In genomic region chr6:161076211-161076677, GRCh38 we compare ENCODE assay signal across 29 cellular contexts.
A peak's percentile ranks its signal among the peaks of the same experiment; 100 is the strongest.
DNase-seq lines count a peak whose midpoint lies in the region; ATAC-seq, FAIRE-seq and TF ChIP-seq lines count a peak whose summit lies in the region.
"Had no signal": no experiment of that assay in that cellular context is flagged by ENCODE, and none has a peak within 500 bp of the region (broad histone marks: within the 10 kb centered on the region; RNA-seq: fewer than 3 reads in every experiment).

No MANE protein-coding gene starts in this region.

- TF ChIP-seq EP300 in SK-N-SH (IDR thresholded peaks at IDR 0.05; ENCODE audit: borderline replicate concordance in 1 of 2, low read depth in 1 of 2, low read length in 1 of 2): no peak

- in situ Hi-C loops in GM23248 (cut with MboI): no loop called here

- no peak overlapping the region for H3K4me3 ChIP-seq in SK-N-SH (ENCODE audit: low read depth in 2 of 2, low read length in 1 of 2)
- no peak overlapping the region for H3K4me3 ChIP-seq in GM23248
- H3K4me3 ChIP-seq: A549, colonic mucosa, heart right ventricle, K562, prostate gland, skin epidermis, thoracic aorta had no signal

- H3K9ac ChIP-seq in SK-N-SH (no peak overlapping the region), GM23248 (no peak overlapping the region)

- intact Hi-C loops in CD4-positive, alpha-beta T cell (cut with DNase I, micrococcal nuclease): loop anchor here in 1 of 2 experiments (5.0 kb wide), 1 partner anchor 84 kb away; the partner anchor contains the start of gene MAP3K4

- peak in 3 of 5 experiments; percentile 38 to 78 (median 39) for DNase-seq in T-helper 2 cell
- no peak for DNase-seq in T-helper 2 cell treated with Interferon-gamma antibody and Interleukin-4, amounts not matched to agents 5 μg/mL and 100 μg/mL, for 36 hours (ENCODE audit: low spot score)
- DNase-seq in CD4-positive, alpha-beta T cell: peak in 6 of 10 experiments; percentile 9 to 56 (median 30)
- DNase-seq in NCI-H524 (lab: John Stamatoyannopoulos, UW): peak; percentile 26 to 81
- peak; percentile 88 for DNase-seq in central memory CD4-positive, alpha-beta T cell
- no peak for DNase-seq in urothelium cell line (ENCODE audit: low spot score)
- DNase-seq in SK-N-SH: no peak
- no peak for DNase-seq in GM23248
- DNase-seq: activated CD4-positive, alpha-beta T cell treated with anti-CD3 and anti-CD28 coated beads, Interleukin-2, amount 10 ng/mL, durations not matched to agents 24 days and 14 days; activated T-cell treated with anti-CD3 and anti-CD28 coated beads, Interleukin-2, amount 50 U/mL, for 24 hours; BE2C; colonic mucosa; DMS153; GDM1; GOT3; heart right ventricle; immature natural killer cell; NCI-H1436 treated with DMSO at 0.1 percent for 48 hours; stimulated activated CD4-positive, alpha-beta T cell treated with anti-CD3 and anti-CD28 coated beads, Interleukin-2, amount 100 ng/mL, for 24 hours; stimulated activated naive B cell treated with anti-CD40 and anti-IgM and Interleukin-4, amounts not matched to agents 10 μg/mL and 1 μg/mL and 100 μg/mL, for 72 hours had no signal

- peaks cover 10% of the 10 kb centered on the region for H3K4me1 Mint-ChIP-seq in T-helper 2 cell treated with Interferon-gamma antibody and Interleukin-4, amounts not matched to agents 5 μg/mL and 100 μg/mL, for 36 hours (ENCODE audit: low read depth)
- peaks cover 9% of the 10 kb centered on the region for H3K4me1 Mint-ChIP-seq in CD4-positive, alpha-beta T cell (ENCODE audit: low read depth)
- H3K4me1 Mint-ChIP-seq: stimulated activated naive B cell treated with anti-CD40 and anti-IgM and Interleukin-4, amounts not matched to agents 10 μg/mL and 1 μg/mL and 100 μg/mL, for 72 hours had no signal

- no peak for TF ChIP-seq CTCF in CD4-positive, alpha-beta T cell (IDR thresholded peaks at IDR 0.05)
- no peak for TF ChIP-seq CTCF in SK-N-SH (IDR thresholded peaks at IDR 0.05)

- H3K27ac ChIP-seq in CD4-positive, alpha-beta T cell (ENCODE audit: low read depth, low read length): peak overlapping the region; percentile 44
- no peak overlapping the region for H3K27ac ChIP-seq in SK-N-SH (ENCODE audit: low read depth in 2 of 2, low read length in 1 of 2)
- no peak overlapping the region for H3K27ac ChIP-seq in GM23248
- H3K27ac ChIP-seq: A549, colonic mucosa, prostate gland, thoracic aorta had no signal

- peak; percentile 68 for ATAC-seq in CD4-positive, alpha-beta T cell (ENCODE audit: poor library complexity)
- ATAC-seq: A549; K562; Panc1; stimulated activated naive B cell treated with anti-CD40 and anti-IgM and Interleukin-4, amounts not matched to agents 10 μg/mL and 1 μg/mL and 100 μg/mL, for 72 hours had no signal

- H3K36me3 Mint-ChIP-seq in T-helper 2 cell treated with Interferon-gamma antibody and Interleukin-4, amounts not matched to agents 5 μg/mL and 100 μg/mL, for 36 hours (ENCODE audit: low read depth): peaks cover 6% of the 10 kb centered on the region
- peaks cover 8% of the 10 kb centered on the region for H3K36me3 Mint-ChIP-seq in CD4-positive, alpha-beta T cell (ENCODE audit: low read depth)

- no peak overlapping the region for H2AFZ ChIP-seq in SK-N-SH (ENCODE audit: low read depth)
- H2AFZ ChIP-seq in GM23248: no peak overlapping the region

- H4K20me1 ChIP-seq in SK-N-SH (ENCODE audit: insufficient read depth) (no peaks in the 10 kb centered on the region), GM23248 (ENCODE audit: insufficient read depth) (no peaks in the 10 kb centered on the region)

- H3K27ac Mint-ChIP-seq in T-helper 2 cell treated with Interferon-gamma antibody and Interleukin-4, amounts not matched to agents 5 μg/mL and 100 μg/mL, for 36 hours: no peak overlapping the region
- H3K27ac Mint-ChIP-seq in CD4-positive, alpha-beta T cell: no peak overlapping the region
- H3K27ac Mint-ChIP-seq: activated CD4-positive, alpha-beta T cell treated with anti-CD3 and anti-CD28 coated beads, Interleukin-2, amount 10 ng/mL, durations not matched to agents 24 days and 14 days; activated naive CD4-positive, alpha-beta T cell treated with anti-CD3 and anti-CD28 coated beads, Interleukin-2, amount 50 U/mL, for 72 hours; activated T-cell treated with anti-CD3 and anti-CD28 coated beads, Interleukin-2, amount 50 U/mL, for 24 hours; immature natural killer cell; stimulated activated naive B cell treated with anti-CD40 and anti-IgM and Interleukin-4, amounts not matched to agents 10 μg/mL and 1 μg/mL and 100 μg/mL, for 72 hours had no signal

- CTCF ChIA-PET in CD4-positive, alpha-beta T cell (lab: Charles Lee): interaction anchor here (0.8 to 1.2 kb wide), 2 partner anchors 12 to 27 kb away, joined by 3 read pairs; no protein-coding TSS in a partner anchor
- CTCF ChIA-PET in SK-N-SH (lab: Yijun Ruan, JAX): interaction anchor here (0.8 to 1.2 kb wide), 2 partner anchors 26 to 299 kb away, joined by 3 to 4 read pairs; no protein-coding TSS in a partner anchor

- POLR2A ChIA-PET in CD4-positive, alpha-beta T cell (lab: Charles Lee): interaction anchor here (0.7 to 2.4 kb wide), 10 partner anchors 9 to 84 kb away, joined by 3 to 16 read pairs (median 4); partner anchors contain the start of gene MAP3K4
- POLR2A ChIA-PET in SK-N-SH (lab: Yijun Ruan, JAX): no interaction called here

- H3K9me2 ChIP-seq in SK-N-SH: no peaks in the 10 kb centered on the region
- H3K9me2 ChIP-seq in GM23248 (ENCODE audit: insufficient read depth): no peaks in the 10 kb centered on the region

- no peak for FAIRE-seq in urothelium cell line (lab: Jason Lieb, UNC)
- FAIRE-seq: A549, astrocyte, GM19239, K562 had no signal

- H3K79me2 ChIP-seq in SK-N-SH (ENCODE audit: insufficient read depth) (no peaks in the 10 kb centered on the region), GM23248 (ENCODE audit: insufficient read depth) (peaks cover 39% of the 10 kb centered on the region; the same call in 1 of the 2 replicates)

- no peaks in the 10 kb centered on the region for H3K9me3 Mint-ChIP-seq in T-helper 2 cell treated with Interferon-gamma antibody and Interleukin-4, amounts not matched to agents 5 μg/mL and 100 μg/mL, for 36 hours
- H3K9me3 Mint-ChIP-seq in CD4-positive, alpha-beta T cell: no peaks in the 10 kb centered on the region
- H3K9me3 Mint-ChIP-seq: activated CD4-positive, alpha-beta T cell treated with anti-CD3 and anti-CD28 coated beads, Interleukin-2, amount 10 ng/mL, durations not matched to agents 24 days and 14 days; activated naive CD4-positive, alpha-beta T cell treated with anti-CD3 and anti-CD28 coated beads, Interleukin-2, amount 50 U/mL, for 72 hours; activated T-cell treated with anti-CD3 and anti-CD28 coated beads, Interleukin-2, amount 50 U/mL, for 24 hours; immature natural killer cell; stimulated activated naive B cell treated with anti-CD40 and anti-IgM and Interleukin-4, amounts not matched to agents 10 μg/mL and 1 μg/mL and 100 μg/mL, for 72 hours had no signal

- no peak overlapping the region for H3K4me3 Mint-ChIP-seq in T-helper 2 cell treated with Interferon-gamma antibody and Interleukin-4, amounts not matched to agents 5 μg/mL and 100 μg/mL, for 36 hours
- no peak overlapping the region for H3K4me3 Mint-ChIP-seq in CD4-positive, alpha-beta T cell
- H3K4me3 Mint-ChIP-seq: activated CD4-positive, alpha-beta T cell treated with anti-CD3 and anti-CD28 coated beads, Interleukin-2, amount 10 ng/mL, durations not matched to agents 24 days and 14 days; activated T-cell treated with anti-CD3 and anti-CD28 coated beads, Interleukin-2, amount 50 U/mL, for 24 hours; immature natural killer cell; stimulated activated naive B cell treated with anti-CD40 and anti-IgM and Interleukin-4, amounts not matched to agents 10 μg/mL and 1 μg/mL and 100 μg/mL, for 72 hours had no signal

- no peaks in the 10 kb centered on the region for H3K27me3 Mint-ChIP-seq in T-helper 2 cell treated with Interferon-gamma antibody and Interleukin-4, amounts not matched to agents 5 μg/mL and 100 μg/mL, for 36 hours (ENCODE audit: low read depth)
- no peaks in the 10 kb centered on the region for H3K27me3 Mint-ChIP-seq in CD4-positive, alpha-beta T cell
- H3K27me3 Mint-ChIP-seq: activated CD4-positive, alpha-beta T cell treated with anti-CD3 and anti-CD28 coated beads, Interleukin-2, amount 10 ng/mL, durations not matched to agents 24 days and 14 days; activated T-cell treated with anti-CD3 and anti-CD28 coated beads, Interleukin-2, amount 50 U/mL, for 24 hours; stimulated activated naive B cell treated with anti-CD40 and anti-IgM and Interleukin-4, amounts not matched to agents 10 μg/mL and 1 μg/mL and 100 μg/mL, for 72 hours had no signal

- WGBS in SK-N-SH (ENCODE audit: low lambda C conversion rate): 98% methylated on average over 8 of the region's 8 CpGs
- WGBS in GM23248 (ENCODE audit: low coverage in 1 of 2, low lambda C conversion rate in 2 of 2, missing lambda C conversion rate in 2 of 2), 2 experiments: 97 to 98% methylated on average over 8 of the region's 8 CpGs

- no peaks in the 10 kb centered on the region for H3K27me3 ChIP-seq in CD4-positive, alpha-beta T cell (ENCODE audit: control insufficient read depth, insufficient read depth, low read length)
- H3K27me3 ChIP-seq in SK-N-SH (ENCODE audit: insufficient read depth) (no peaks in the 10 kb centered on the region), GM23248 (replicated peaks; ENCODE audit: insufficient read depth) (no peaks in the 10 kb centered on the region)
- H3K27me3 ChIP-seq: BE2C, colonic mucosa, heart right ventricle had no signal

- H3K4me2 ChIP-seq in SK-N-SH (no peak overlapping the region), GM23248 (ENCODE audit: unreplicated experiment) (no peak overlapping the region)
- H3K4me2 ChIP-seq: A549 had no signal

- H3K4me1 ChIP-seq in SK-N-SH (ENCODE audit: control insufficient read depth in 1 of 2, insufficient read depth in 2 of 2, low read depth in 1 of 2, low read length in 1 of 2) (peaks cover 0 to 4% of the 10 kb centered on the region in 2 experiments; a peak in 2 of 4 replicates), GM23248 (ENCODE audit: insufficient read depth) (peaks cover 18% of the 10 kb centered on the region)
- H3K4me1 ChIP-seq: A549, BE2C, colonic mucosa, prostate gland had no signal

- H3F3A ChIP-seq in SK-N-SH (replicated peaks; ENCODE audit: insufficient read depth) (peaks cover 3% of the 10 kb centered on the region), GM23248 (ENCODE audit: insufficient read depth) (peaks cover 37% of the 10 kb centered on the region)

- peaks cover 7 to 20% of the 10 kb centered on the region in 2 experiments for H3K36me3 ChIP-seq in SK-N-SH (replicated peaks in 1 of 2; ENCODE audit: control insufficient read depth in 1 of 2, insufficient read depth in 2 of 2, low read length in 1 of 2)
- peaks cover 16% of the 10 kb centered on the region for H3K36me3 ChIP-seq in GM23248 (ENCODE audit: low read depth)
- H3K36me3 ChIP-seq: colonic mucosa had no signal

- H3K9me3 ChIP-seq in CD4-positive, alpha-beta T cell (ENCODE audit: control insufficient read depth, low read length): no peaks in the 10 kb centered on the region
- H3K9me3 ChIP-seq in SK-N-SH: no peaks in the 10 kb centered on the region
- no peaks in the 10 kb centered on the region for H3K9me3 ChIP-seq in GM23248 (ENCODE audit: low read depth)
- H3K9me3 ChIP-seq: A549, BE2C, colonic mucosa, heart right ventricle, prostate gland, thoracic aorta had no signal

- TF ChIP-seq RAD21 in SK-N-SH (IDR thresholded peaks at IDR 0.05; ENCODE audit: low read length): no peak

TF ChIP-seq in SK-N-SH, 30 proteins besides CTCF, POLR2A, EP300 and RAD21 (continues in another document):
- TF ChIP-seq FOXM1 (IDR thresholded peaks at IDR 0.05; ENCODE audit: low read depth): no peak
- no peak for TF ChIP-seq MEF2A (IDR thresholded peaks at IDR 0.05; ENCODE audit: borderline replicate concordance, low read depth)

Comparison
In these comparisons a context has a peak if more than half of its experiments do, and no peak if none do; other contexts are left out.
1. DNase-seq: peak in T-helper 2 cell (3 of 5), CD4-positive, alpha-beta T cell (6 of 10), NCI-H524 (2 of 2) and central memory CD4-positive, alpha-beta T cell (single experiment); none in T-helper 2 cell treated with Interferon-gamma antibody and Interleukin-4, amounts not matched to agents 5 μg/mL and 100 μg/mL, for 36 hours (single experiment), urothelium cell line (single experiment), SK-N-SH (single experiment) and GM23248 (single experiment).